In the genomic region with DNA sequence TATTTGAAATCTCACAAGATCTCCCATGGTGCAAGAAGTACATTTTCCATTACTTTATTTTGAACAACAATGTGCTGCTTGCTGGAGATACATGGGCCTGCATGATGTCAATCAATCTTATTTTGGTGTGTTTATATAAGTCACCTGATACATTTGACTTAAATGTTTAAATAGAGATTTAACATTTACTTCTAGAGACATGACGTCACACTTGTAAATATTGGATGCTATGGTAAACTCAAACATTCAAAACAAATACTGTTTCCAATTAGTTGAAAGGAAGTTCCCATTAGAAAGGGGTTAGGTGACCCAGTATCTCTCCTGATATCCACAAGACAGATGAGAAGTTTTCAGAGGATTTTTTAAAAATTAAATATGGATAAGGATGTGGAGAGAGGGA, we compare ENCODE assay signal across 22 cellular contexts.
"Had no signal": no experiment of that assay in that cellular context is flagged by ENCODE, and none has a peak within 500 bp of the region (broad histone marks: within the 10 kb centered on the region; RNA-seq: fewer than 3 reads in every experiment).

No MANE protein-coding gene starts in this region.

- H3K27me3 Mint-ChIP-seq: activated naive CD8-positive, alpha-beta T cell treated with anti-CD3 and anti-CD28 coated beads, Interleukin-2, amount 10 ng/mL, durations not matched to agents 7 days and 5 days; effector memory CD8-positive, alpha-beta T cell; natural killer cell treated with Interleukin-12 subunit alpha and Interleukin-12 subunit beta and Interleukin-15 and Interleukin-18, amount 100 ng/mL, for 72 hours had no signal

- H3K4me1 Mint-ChIP-seq: activated naive CD8-positive, alpha-beta T cell treated with anti-CD3 and anti-CD28 coated beads, Interleukin-2, amount 10 ng/mL, durations not matched to agents 7 days and 5 days; memory B cell had no signal

- H3K4me3 Mint-ChIP-seq: activated naive CD8-positive, alpha-beta T cell treated with anti-CD3 and anti-CD28 coated beads, Interleukin-2, amount 10 ng/mL, durations not matched to agents 7 days and 5 days; effector memory CD8-positive, alpha-beta T cell; memory B cell; natural killer cell treated with Interleukin-12 subunit alpha and Interleukin-12 subunit beta and Interleukin-15 and Interleukin-18, amount 100 ng/mL, for 72 hours had no signal

- H3K9me3 ChIP-seq: colonic mucosa, prostate gland, upper lobe of right lung had no signal

- FAIRE-seq: bronchial epithelial cell, endothelial cell of umbilical vein, frontal cortex had no signal

- H3K4me3 ChIP-seq: colonic mucosa, dorsolateral prefrontal cortex, prostate gland, upper lobe of right lung had no signal

- H3K4me1 ChIP-seq: colonic mucosa, prostate gland, upper lobe of right lung had no signal

- H3K36me3 Mint-ChIP-seq: activated naive CD8-positive, alpha-beta T cell treated with anti-CD3 and anti-CD28 coated beads, Interleukin-2, amount 10 ng/mL, durations not matched to agents 7 days and 5 days; memory B cell; natural killer cell treated with Interleukin-12 subunit alpha and Interleukin-12 subunit beta and Interleukin-15 and Interleukin-18, amount 100 ng/mL, for 72 hours had no signal

- H3K36me3 ChIP-seq: colonic mucosa, prostate gland, upper lobe of right lung had no signal

- ATAC-seq: effector memory CD8-positive, alpha-beta T cell; esophagus mucosa; natural killer cell treated with Interleukin-12 subunit alpha and Interleukin-12 subunit beta and Interleukin-15 and Interleukin-18, amount 100 ng/mL, for 72 hours; upper lobe of right lung had no signal

- H3K27me3 ChIP-seq: colonic mucosa, dorsolateral prefrontal cortex, upper lobe of right lung had no signal

- DNase-seq: activated CD4-positive, alpha-beta T cell treated with anti-CD3 and anti-CD28 coated beads for 4 hours; activated CD4-positive, alpha-beta T cell treated with anti-CD3 and anti-CD28 coated beads, Interleukin-2, amount 50 U/mL, for 48 hours; activated CD4-positive, CD25-positive, alpha-beta regulatory T cell; activated naive CD4-positive, alpha-beta T cell treated with Interleukin-2 at 50 U/mL for 16 hours; activated naive CD8-positive, alpha-beta T cell treated with anti-CD3 and anti-CD28 coated beads, Interleukin-2, amount 10 ng/mL, durations not matched to agents 7 days and 5 days; activated T-cell treated with anti-CD3 and anti-CD28 coated beads, Interleukin-2, amount 50 U/mL, for 48 hours; amygdala; colonic mucosa; dorsolateral prefrontal cortex; effector memory CD8-positive, alpha-beta T cell; glutamatergic neuron; hippocampal formation; stimulated activated CD4-positive, alpha-beta T cell treated with anti-CD3 and anti-CD28 coated beads, Interleukin-4, amount 100 ng/mL, for 24 hours; stimulated activated naive CD4-positive, alpha-beta T cell treated with Interleukin-2 at 50 U/mL for 16 hours; upper lobe of right lung had no signal

- H3K9me3 Mint-ChIP-seq: activated naive CD8-positive, alpha-beta T cell treated with anti-CD3 and anti-CD28 coated beads, Interleukin-2, amount 10 ng/mL, durations not matched to agents 7 days and 5 days; effector memory CD8-positive, alpha-beta T cell; memory B cell; natural killer cell treated with Interleukin-12 subunit alpha and Interleukin-12 subunit beta and Interleukin-15 and Interleukin-18, amount 100 ng/mL, for 72 hours had no signal

- H3K27ac Mint-ChIP-seq: activated naive CD8-positive, alpha-beta T cell treated with anti-CD3 and anti-CD28 coated beads, Interleukin-2, amount 10 ng/mL, durations not matched to agents 7 days and 5 days; effector memory CD8-positive, alpha-beta T cell; memory B cell; natural killer cell treated with Interleukin-12 subunit alpha and Interleukin-12 subunit beta and Interleukin-15 and Interleukin-18, amount 100 ng/mL, for 72 hours had no signal

- H3K27ac ChIP-seq: colonic mucosa, prostate gland, upper lobe of right lung had no signal
